ENCODE assay signal across 14 cellular contexts in the genomic region with DNA sequence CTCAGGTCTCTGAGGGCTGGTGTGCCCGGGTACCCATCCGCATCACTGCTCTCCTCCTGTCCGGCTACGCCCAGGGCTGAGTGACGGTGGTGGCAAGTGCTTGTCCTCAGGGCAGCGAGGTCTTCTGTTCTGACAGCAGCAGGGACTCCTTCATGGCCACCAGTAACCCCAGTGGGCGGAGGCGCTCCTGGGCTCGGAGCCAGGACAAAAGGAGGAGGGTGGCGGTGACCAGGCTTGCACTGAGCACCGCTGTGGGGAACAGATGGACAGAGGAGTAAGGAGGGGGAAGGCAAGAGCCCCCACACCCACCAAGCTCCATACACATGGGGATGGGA. TPM values are rescaled to one million over a fixed set of nuclear protein-coding genes. Genes with fewer than 3 reads are reported as not detected.
DNase-seq lines count a peak whose midpoint lies in the region; ATAC-seq, FAIRE-seq and TF ChIP-seq lines count a peak whose summit lies in the region.
"Had no signal": no experiment of that assay in that cellular context is flagged by ENCODE, and none has a peak within 500 bp of the region (broad histone marks: within the 10 kb centered on the region; RNA-seq: fewer than 3 reads in every experiment).

No MANE protein-coding gene starts in this region.

- intact Hi-C loops in Right ventricle myocardium inferior (cut with DNase I) (no loop called here), pancreas (cut with DNase I) (loop anchor here in 1 of 3 donors (5.0 kb wide), 1 partner anchor 45 kb away; no protein-coding TSS in a partner anchor)

- no peak overlapping the region for H3K27ac ChIP-seq in pancreas
- H3K27ac ChIP-seq: KMS-11 had no signal

- peak; percentile 47 for DNase-seq in HT-29 (ENCODE audit: low spot score)
- DNase-seq in NCI-H82 treated with DMSO at 0.1 percent for 48 hours (lab: John Stamatoyannopoulos, UW; ENCODE audit: unreplicated experiment), result peak; percentile 57
- peak; percentile 74 for DNase-seq in Right ventricle myocardium inferior (ENCODE audit: missing footprints)
- DNase-seq in pancreas, result peak in 4 of 6 donors; percentile 12 to 52 (median 18)
- DNase-seq in islet precursor cell, result no peak
- DNase-seq in AG20443 (ENCODE audit: low spot score), result no peak
- DNase-seq: NCI-H2107; stimulated activated CD4-positive, alpha-beta T cell treated with anti-CD3 and anti-CD28 coated beads, Interleukin-2, amount 100 ng/mL, for 48 hours had no signal

- FAIRE-seq in pancreas (lab: Jason Lieb, UNC), result no peak
- FAIRE-seq: H1, islet of Langerhans, TTC549 had no signal

- 74 to 84% methylated on average over 11 of the region's 11 CpGs for WGBS in pancreas, 2 donors

- no peaks in the 10 kb centered on the region for H3K9me3 ChIP-seq in pancreas
- H3K9me3 ChIP-seq: Caco-2 had no signal

- no peak overlapping the region for H3K4me3 ChIP-seq in pancreas

- no peaks in the 10 kb centered on the region for H3K36me3 ChIP-seq in pancreas

- H3K27me3 ChIP-seq in pancreas, result no peaks in the 10 kb centered on the region

- no peaks in the 10 kb centered on the region for H3K4me1 ChIP-seq in pancreas
- H3K4me1 ChIP-seq: Caco-2 had no signal

- no peak for TF ChIP-seq CTCF in pancreas (IDR thresholded peaks at IDR 0.05)

- ATAC-seq in Right ventricle myocardium inferior (peak; percentile 85), pancreas (peak in 2 of 4 donors; percentile 33 to 35), GM21515 (IDR thresholded peaks at IDR 0.05; ENCODE audit: unreplicated experiment) (no peak)

RNA-seq across cellular contexts. Expression of a gene that starts 5.8 kb away (rescaled TPM):
- total RNA-seq in HT-29 (2014; rRNA removed; shearing (Covaris generic)), result 113 and 120 TPM in 2 replicates
- total RNA-seq in Right ventricle myocardium inferior (32.9 TPM), pancreas (10 to 100 TPM; 13.8 to 24.4 (median 18.2) TPM)
- 10 to 100 TPM; 22.2 to 58.4 TPM for polyA plus RNA-seq in pancreas

RNA-seq across cellular contexts. Expression of a gene that starts 18.9 kb away (rescaled TPM):
- total RNA-seq in HT-29 (2014; rRNA removed; shearing (Covaris generic)), result 73.3 and 79.7 TPM in 2 replicates
- total RNA-seq in Right ventricle myocardium inferior, result 129 TPM
- total RNA-seq in pancreas, result 10 to 100 TPM in 5 of 6 donors, 1 to 10 TPM in 1; 7.7 to 17.8 (median 11.2) TPM
- 10 to 100 TPM; 71.4 to 81.2 TPM for polyA plus RNA-seq in pancreas

RNA-seq across cellular contexts. Expression of a gene that starts 19.0 kb away (rescaled TPM):
- 1,376 and 1,588 TPM in 2 replicates for total RNA-seq in HT-29 (2014; rRNA removed; shearing (Covaris generic))
- total RNA-seq in Right ventricle myocardium inferior (1,212 TPM), pancreas (1,000 to 10,000 TPM in 4 of 6 donors, 100 to 1,000 TPM in 2; 892 to 1,524 (median 1,066) TPM)
- polyA plus RNA-seq in pancreas, result 100 to 1,000 TPM; 706 to 850 TPM

RNA-seq across cellular contexts. Expression of a gene that starts 40.7 kb away (rescaled TPM):
- total RNA-seq in HT-29 (2014; rRNA removed; shearing (Covaris generic)), result 0.23 and 1.4 TPM in 2 replicates
- total RNA-seq in Right ventricle myocardium inferior, result 20.5 TPM
- total RNA-seq in pancreas, result 1 to 10 TPM; 1.7 to 2.3 (median 2.0) TPM
- polyA plus RNA-seq in pancreas, result 10 to 100 TPM in 1 of 2 donors, 1 to 10 TPM in 1; 7.7 to 17.9 TPM

Comparison
In these comparisons a context has a peak if more than half of its experiments do, and no peak if none do; other contexts are left out.
1. DNase-seq: peak in HT-29 (single experiment), NCI-H82 treated with DMSO at 0.1 percent for 48 hours (single experiment), Right ventricle myocardium inferior (single experiment) and pancreas (4 of 6); none in islet precursor cell (single experiment) and AG20443 (single experiment).